In the genomic region with DNA sequence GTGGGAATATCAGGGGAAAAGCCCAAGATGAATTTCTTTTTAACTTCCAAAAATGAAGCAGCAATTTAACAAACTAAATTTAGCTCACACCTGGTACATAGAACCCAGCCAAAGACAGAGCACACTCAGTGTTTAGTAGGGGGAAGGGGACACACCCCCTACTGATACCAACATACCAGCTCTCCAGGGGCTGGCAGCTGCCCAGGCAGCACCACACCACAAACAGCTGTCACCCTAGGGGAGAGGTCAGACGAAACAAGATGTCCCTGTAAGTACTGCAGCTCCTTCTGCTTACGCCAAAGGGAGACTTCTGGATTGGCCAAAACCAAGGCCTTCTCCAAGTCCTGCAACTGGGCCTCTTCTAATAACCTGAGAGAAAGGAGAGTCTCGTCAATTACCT, we compare ENCODE assay signal across 16 cellular contexts. TPM values are rescaled to one million over a fixed set of nuclear protein-coding genes. Genes with fewer than 3 reads are reported as not detected.
A peak's percentile ranks its signal among the peaks of the same experiment; 100 is the strongest.
DNase-seq lines count a peak whose midpoint lies in the region; ATAC-seq, FAIRE-seq and TF ChIP-seq lines count a peak whose summit lies in the region.
"Had no signal": no experiment of that assay in that cellular context is flagged by ENCODE, and none has a peak within 500 bp of the region (broad histone marks: within the 10 kb centered on the region; RNA-seq: fewer than 3 reads in every experiment).

No MANE protein-coding gene starts in this region.

- FAIRE-seq in endothelial cell of umbilical vein (lab: Jason Lieb, UNC) = no peak

- no peak for TF ChIP-seq POLR2A in endothelial cell of umbilical vein (IDR thresholded peaks at IDR 0.05; ENCODE audit: low read depth, low read length)

- H3K4me3 ChIP-seq in right atrium auricular region (no peak overlapping the region), SJCRH30 (no peak overlapping the region), endothelial cell of umbilical vein (replicated peaks in 1 of 3; ENCODE audit: insufficient read depth in 1 of 3, low read depth in 1 of 3, low read length in 3 of 3) (no peak overlapping the region), upper lobe of right lung (no peak overlapping the region), osteoblast (ENCODE audit: insufficient read depth, low read length) (no peak overlapping the region)
- H3K4me3 ChIP-seq: ascending aorta, HAP-1, prostate gland had no signal

- H3K36me3 ChIP-seq in right atrium auricular region = peaks cover 27% of the 10 kb centered on the region
- H3K36me3 ChIP-seq in SJCRH30 = peaks cover 38% of the 10 kb centered on the region
- peaks cover 4 to 6% of the 10 kb centered on the region in 2 experiments for H3K36me3 ChIP-seq in endothelial cell of umbilical vein (ENCODE audit: control insufficient read depth in 2 of 2, extremely low read depth in 1 of 2, insufficient read depth in 2 of 2, low read length in 2 of 2)
- H3K36me3 ChIP-seq in upper lobe of right lung = peaks cover 61% of the 10 kb centered on the region
- H3K36me3 ChIP-seq in osteoblast (ENCODE audit: insufficient read depth, low read length) = peaks cover 26% of the 10 kb centered on the region

- CTCF ChIA-PET in endothelial cell of umbilical vein (lab: Charles Lee) = interaction anchor here (0.6 to 2.0 kb wide), 11 partner anchors 9 to 422 kb away, joined by 3 to 9 read pairs (median 5); a partner anchor contains a TSS

- H3K79me2 ChIP-seq in endothelial cell of umbilical vein (ENCODE audit: control insufficient read depth, insufficient read depth, low read length) = peaks cover 2% of the 10 kb centered on the region
- no peaks in the 10 kb centered on the region for H3K79me2 ChIP-seq in osteoblast (ENCODE audit: insufficient read depth, low read length)

- dilution Hi-C loops in endothelial cell of umbilical vein (cut with MboI; ENCODE audit: extremely low pct_ligation_motif_present, low sequenced_read_pairs) = no loop called here

- intact Hi-C loops in Right ventricle myocardium inferior (cut with DNase I) (no loop called here), endothelial cell of umbilical vein (cut with micrococcal nuclease) (no loop called here), upper lobe of right lung (cut with DNase I) (no loop called here)

- H3K4me2 ChIP-seq in endothelial cell of umbilical vein (ENCODE audit: insufficient read depth, low read length) (no peak overlapping the region), osteoblast (ENCODE audit: insufficient read depth, low read length) (no peak overlapping the region)

- H2AFZ ChIP-seq in endothelial cell of umbilical vein (ENCODE audit: low read depth, low read length) = no peak overlapping the region
- no peak overlapping the region for H2AFZ ChIP-seq in osteoblast (ENCODE audit: low read length)

- H3K9ac ChIP-seq in endothelial cell of umbilical vein (replicated peaks; ENCODE audit: extremely low read depth, insufficient read depth, low read length) = no peak overlapping the region

- DNase-seq in Right ventricle myocardium inferior (ENCODE audit: missing footprints) = peak; percentile 85
- DNase-seq in right atrium auricular region (ENCODE audit: low spot score) = no peak
- peak; percentile 88 to 89 for DNase-seq in SJCRH30
- DNase-seq in endothelial cell of umbilical vein (ENCODE audit: low read depth, low spot score) = no peak
- no peak for DNase-seq in upper lobe of right lung
- DNase-seq in SW 1271 (lab: John Stamatoyannopoulos, UW) = no peak
- no peak for DNase-seq in putamen (ENCODE audit: low spot score)
- no peak for DNase-seq in osteoblast (ENCODE audit: insufficient read length, low spot score, missing footprints)
- DNase-seq: effector CD4-positive, alpha-beta T cell; stimulated activated CD4-positive, alpha-beta T cell treated with anti-CD3 and anti-CD28 coated beads, Interleukin-2, amount 100 ng/mL, for 24 hours; T1000 had no signal

- H3K27ac ChIP-seq in right atrium auricular region = peak overlapping the region in 1 of 2 donors; percentile 37
- H3K27ac ChIP-seq in SJCRH30 = peak overlapping the region; percentile 44
- no peak overlapping the region for H3K27ac ChIP-seq in endothelial cell of umbilical vein (ENCODE audit: insufficient read depth, low read depth, low read length)
- H3K27ac ChIP-seq in upper lobe of right lung = no peak overlapping the region
- H3K27ac ChIP-seq in osteoblast (ENCODE audit: low read depth, low read length) = no peak overlapping the region
- H3K27ac ChIP-seq: ascending aorta, foreskin keratinocyte, prostate gland had no signal

- POLR2A ChIA-PET in endothelial cell of umbilical vein (lab: Charles Lee) = no interaction called here

- no peaks in the 10 kb centered on the region for H3K9me3 ChIP-seq in right atrium auricular region
- no peaks in the 10 kb centered on the region for H3K9me3 ChIP-seq in SJCRH30 (replicated peaks)
- no peaks in the 10 kb centered on the region for H3K9me3 ChIP-seq in endothelial cell of umbilical vein (replicated peaks; ENCODE audit: control insufficient read depth, insufficient read depth, low read length)
- no peaks in the 10 kb centered on the region for H3K9me3 ChIP-seq in upper lobe of right lung
- H3K9me3 ChIP-seq in osteoblast (ENCODE audit: low read depth, low read length) = no peaks in the 10 kb centered on the region
- H3K9me3 ChIP-seq: ascending aorta, BE2C, HAP-1, prostate gland had no signal

- H3K4me1 ChIP-seq in right atrium auricular region = no peaks in the 10 kb centered on the region
- H3K4me1 ChIP-seq in SJCRH30 = peaks cover 22% of the 10 kb centered on the region
- H3K4me1 ChIP-seq in endothelial cell of umbilical vein (ENCODE audit: control insufficient read depth, extremely low read depth, insufficient read depth, low read length) = no peaks in the 10 kb centered on the region
- H3K4me1 ChIP-seq in upper lobe of right lung = no peaks in the 10 kb centered on the region
- peaks cover 3% of the 10 kb centered on the region for H3K4me1 ChIP-seq in osteoblast (ENCODE audit: insufficient read depth, low read length)
- H3K4me1 ChIP-seq: ascending aorta, BE2C, foreskin keratinocyte, HAP-1, prostate gland had no signal

- TF ChIP-seq CTCF in right atrium auricular region (IDR thresholded peaks at IDR 0.05) (no peak), endothelial cell of umbilical vein (IDR thresholded peaks at IDR 0.05; ENCODE audit: extremely low read depth in 1 of 2, insufficient read depth in 1 of 2, low read depth in 1 of 2, low read length in 2 of 2) (no peak), upper lobe of right lung (IDR thresholded peaks at IDR 0.05) (no peak), osteoblast (IDR thresholded peaks at IDR 0.05; ENCODE audit: extremely low read depth, low read depth, low read length) (no peak)

- ATAC-seq in Right ventricle myocardium inferior (peak; percentile 96), upper lobe of right lung (peak; percentile 19)

- TSS peak; percentile 17 for BruUV-seq in endothelial cell of umbilical vein (replicated peaks; lab: Mats Ljungman, UMichigan)

- H3K27me3 ChIP-seq in right atrium auricular region (no peaks in the 10 kb centered on the region), SJCRH30 (no peaks in the 10 kb centered on the region), endothelial cell of umbilical vein (ENCODE audit: control insufficient read depth in 2 of 2, insufficient read depth in 2 of 2, low read length in 2 of 2) (no peaks in the 10 kb centered on the region), upper lobe of right lung (no peaks in the 10 kb centered on the region), osteoblast (ENCODE audit: insufficient read depth, low read length) (no peaks in the 10 kb centered on the region)
- H3K27me3 ChIP-seq: ascending aorta, BE2C, foreskin keratinocyte had no signal

- H4K20me1 ChIP-seq in endothelial cell of umbilical vein (replicated peaks; ENCODE audit: control insufficient read depth, extremely low read depth, insufficient read depth, low read length) (no peaks in the 10 kb centered on the region), osteoblast (ENCODE audit: insufficient read depth, low read length) (no peaks in the 10 kb centered on the region)

- no peaks in the 10 kb centered on the region for H3K9me1 ChIP-seq in endothelial cell of umbilical vein (replicated peaks; ENCODE audit: control insufficient read depth, extremely low read depth, insufficient read depth, low read length)

TF ChIP-seq in endothelial cell of umbilical vein, 7 proteins besides CTCF, POLR2A, EP300 and RAD21 (continues in another document):
- TF ChIP-seq FOS (IDR thresholded peaks at IDR 0.05; ENCODE audit: borderline replicate concordance, insufficient read depth, low read length) = no peak
- TF ChIP-seq GATA2 (IDR thresholded peaks at IDR 0.05; ENCODE audit: insufficient read depth, insufficient read length, low read depth, low read length) = no peak
- TF ChIP-seq POLR2AphosphoS5 (IDR thresholded peaks at IDR 0.05; ENCODE audit: insufficient read depth, low read depth, low read length) = no peak
- TF ChIP-seq MYC (IDR thresholded peaks at IDR 0.05; ENCODE audit: low read depth, low read length) = no peak
- TF ChIP-seq EZH2 (IDR thresholded peaks at IDR 0.05; ENCODE audit: borderline replicate concordance, low read depth, low read length, severe bottlenecking) = no peak

RNA-seq across cellular contexts. Expression of a gene that starts 26.0 kb away (rescaled TPM):
- total RNA-seq in Right ventricle myocardium inferior = 23.4 TPM
- total RNA-seq in right atrium auricular region = 10 to 100 TPM; 15.2 to 17.4 TPM
- 44.8 and 48.6 TPM in 2 replicates for total RNA-seq in SJCRH30 (2014; rRNA removed; shearing (Covaris generic))
- 35.1 and 39.6 TPM in 2 replicates for total RNA-seq in endothelial cell of umbilical vein
- 7.6 and 9.2 TPM in 2 replicates for polyA plus RNA-seq in endothelial cell of umbilical vein
- 11.7 and 12.1 TPM in 2 replicates for polyA plus RNA-seq in endothelial cell of umbilical vein (2011; cell fraction: cytosol; rRNA removed)
- polyA plus RNA-seq in endothelial cell of umbilical vein (2011; cell fraction: nucleus; rRNA removed) = 44.9 and 46.1 TPM in 2 replicates
- polyA plus RNA-seq in endothelial cell of umbilical vein (2012) = 18.5 and 23.1 TPM in 2 replicates
- polyA minus RNA-seq in endothelial cell of umbilical vein = 28.5 and 29.0 TPM in 2 replicates
- 16.4 TPM for polyA minus RNA-seq in endothelial cell of umbilical vein (2011; cell fraction: cytosol; rRNA and poly(A)+ RNA removed)
- polyA minus RNA-seq in endothelial cell of umbilical vein (2011; cell fraction: nucleus; rRNA and poly(A)+ RNA removed) = 35.4 and 52.7 TPM in 2 replicates
- 35.1 TPM for total RNA-seq in upper lobe of right lung
- total RNA-seq in osteoblast = 21.2 and 21.4 TPM in 2 replicates

RNA-seq across cellular contexts. Expression of a gene that starts 36.1 kb away (rescaled TPM):
- total RNA-seq in Right ventricle myocardium inferior = 13.4 TPM
- total RNA-seq in right atrium auricular region = 1 to 10 TPM; 9.2 to 9.3 TPM
- total RNA-seq in SJCRH30 (2014; rRNA removed; shearing (Covaris generic)) = 27.6 and 34.0 TPM in 2 replicates
- 20.2 and 22.0 TPM in 2 replicates for total RNA-seq in endothelial cell of umbilical vein
- polyA plus RNA-seq in endothelial cell of umbilical vein = 3.4 and 4.7 TPM in 2 replicates
- 4.5 and 5.0 TPM in 2 replicates for polyA plus RNA-seq in endothelial cell of umbilical vein (2011; cell fraction: cytosol; rRNA removed)
- polyA plus RNA-seq in endothelial cell of umbilical vein (2011; cell fraction: nucleus; rRNA removed) = 17.6 and 23.7 TPM in 2 replicates
- 8.3 and 10.6 TPM in 2 replicates for polyA plus RNA-seq in endothelial cell of umbilical vein (2012)
- polyA minus RNA-seq in endothelial cell of umbilical vein = 19.0 and 21.0 TPM in 2 replicates
- 18.6 TPM for polyA minus RNA-seq in endothelial cell of umbilical vein (2011; cell fraction: cytosol; rRNA and poly(A)+ RNA removed)
- 20.1 and 34.3 TPM in 2 replicates for polyA minus RNA-seq in endothelial cell of umbilical vein (2011; cell fraction: nucleus; rRNA and poly(A)+ RNA removed)
- 16.5 TPM for total RNA-seq in upper lobe of right lung
- total RNA-seq in osteoblast = 13.0 and 14.4 TPM in 2 replicates

Comparison
In these comparisons a context has a peak if more than half of its experiments do, and no peak if none do; other contexts are left out.
1. DNase-seq: peak in Right ventricle myocardium inferior (single experiment) and SJCRH30 (2 of 2); none in right atrium auricular region (single experiment), endothelial cell of umbilical vein (single experiment), upper lobe of right lung (single experiment), SW 1271 (0 of 2), putamen (single experiment) and osteoblast (single experiment).